Comparison of ENCODE assay signal across 37 cellular contexts in the genomic region with DNA sequence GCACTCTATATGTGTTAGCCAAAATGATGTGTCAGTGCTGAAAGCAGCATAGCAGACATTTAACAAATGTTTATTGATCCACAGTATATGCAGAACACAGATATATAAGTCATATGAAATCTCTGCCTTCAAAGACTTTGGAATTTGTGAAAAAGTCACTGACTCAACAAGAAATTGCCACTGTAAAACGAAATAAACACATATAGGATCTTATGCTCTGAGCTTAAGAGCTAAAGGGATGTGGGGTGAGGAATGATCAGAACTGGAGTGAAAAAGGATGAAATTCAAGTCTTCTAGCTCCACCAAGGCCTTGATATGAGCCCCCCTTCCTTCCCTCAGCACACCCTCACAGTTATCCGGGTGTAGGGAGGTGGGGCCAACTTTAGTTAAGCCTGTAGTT. TPM values are rescaled to one million over a fixed set of nuclear protein-coding genes. Genes with fewer than 3 reads are reported as not detected.
"Had no signal": no experiment of that assay in that cellular context is flagged by ENCODE, and none has a peak within 500 bp of the region (broad histone marks: within the 10 kb centered on the region; RNA-seq: fewer than 3 reads in every experiment).

No MANE protein-coding gene starts in this region.

- H3K27ac ChIP-seq: KMS-11 had no signal

- H3K27me3 ChIP-seq: MG63 had no signal

- H3K9ac ChIP-seq: KMS-11 had no signal

- H3K4me3 ChIP-seq: MG63 had no signal

- H3K9me3 ChIP-seq: MG63 had no signal

- H3K4me2 ChIP-seq: KMS-11 had no signal

- H3K36me3 ChIP-seq: MG63 had no signal

- DNase-seq: Karpas-422, Kasumi-1, MG63, MM.1S, MV-4-11, NCI-H1048, NCI-H1092, NCI-H1092 treated with DMSO at 0.1 percent for 48 hours, NCI-H1105, NCI-H1105 treated with DMSO at 0.1 percent for 48 hours, NCI-H1417, NCI-H1417 treated with DMSO at 0.1 percent for 48 hours, NCI-H1436, NCI-H1436 treated with DMSO at 0.1 percent for 48 hours, NCI-H146, NCI-H1694, NCI-H1694 treated with DMSO at 0.1 percent for 48 hours, NCI-H187, NCI-H187 treated with DMSO at 0.1 percent for 48 hours, NCI-H1930, NCI-H2029, NCI-H2029 treated with DMSO at 0.1 percent for 48 hours, NCI-H2081, NCI-H2081 treated with DMSO at 0.1 percent for 48 hours, NCI-H2107, NCI-H2171, NCI-H2171 treated with DMSO at 0.1 percent for 48 hours, NCI-H2227 treated with DMSO at 0.1 percent for 48 hours, NCI-H226, NCI-H345, NCI-H446, NCI-H446 treated with DMSO at 0.1 percent for 48 hours, NCI-H510A had no signal

RNA-seq across cellular contexts. Expression of a gene that starts 49.9 kb away (rescaled TPM):
- total RNA-seq: LHCN-M2, M059J, NCI-H460 had no signal
